15 cellular contexts compared by ENCODE assay signal in genomic region chr6:128738112-128738511, GRCh38.
DNase-seq lines count a peak whose midpoint lies in the region; ATAC-seq and TF ChIP-seq lines count a peak whose summit lies in the region.
"Had no signal": no experiment of that assay in that cellular context is flagged by ENCODE, and none has a peak within 500 bp of the region (broad histone marks: within the 10 kb centered on the region; RNA-seq: fewer than 3 reads in every experiment).

No MANE protein-coding gene starts in this region.

- H3K4me1 ChIP-seq in transverse colon: peaks cover 0 to 5% (median 0%) of the 10 kb centered on the region in 4 donors
- H3K4me1 ChIP-seq: pancreas, thyroid gland had no signal

- no peak for DNase-seq in activated CD8-positive, alpha-beta T cell treated with anti-CD3 and anti-CD28 coated beads for 36 hours
- no peak for DNase-seq in activated CD8-positive, alpha-beta T cell treated with anti-CD3 and anti-CD28 coated beads, Interleukin-2, amount 10 ng/mL, durations not matched to agents 7 days and 5 days
- DNase-seq in transverse colon (peak; percentile 16), glutamatergic neuron (no peak), ACHN (no peak), GM13977 (ENCODE audit: low spot score) (no peak)
- DNase-seq: MV-4-11; NCI-H226; pancreas; stimulated activated CD4-positive, alpha-beta T cell treated with anti-CD3 and anti-CD28 coated beads, Interleukin-12 subunit alpha, Interleukin-12 subunit beta, amount 100 ng/mL, for 4 hours; thyroid gland had no signal

- TF ChIP-seq EP300 in transverse colon (IDR thresholded peaks at IDR 0.05; ENCODE audit: low read depth): no peak

- H3K9me3 ChIP-seq in transverse colon: no peaks in the 10 kb centered on the region
- H3K9me3 ChIP-seq: pancreas, thyroid gland had no signal

- TF ChIP-seq CTCF in activated CD8-positive, alpha-beta T cell treated with anti-CD3 and anti-CD28 coated beads for 36 hours (IDR thresholded peaks at IDR 0.05): no peak
- TF ChIP-seq CTCF in transverse colon (IDR thresholded peaks at IDR 0.05): no peak
- TF ChIP-seq CTCF in glutamatergic neuron (IDR thresholded peaks at IDR 0.05; ENCODE audit: partially characterized antibody, unreplicated experiment): no peak
- no peak for TF ChIP-seq CTCF in GM13977 (IDR thresholded peaks at IDR 0.05; ENCODE audit: extremely low read depth, insufficient read depth, missing control alignments)

- no peak overlapping the region for H3K4me3 ChIP-seq in transverse colon
- H3K4me3 ChIP-seq: pancreas, thyroid gland had no signal

- no peak for TF ChIP-seq POLR2A in transverse colon (IDR thresholded peaks at IDR 0.05)

- no peaks in the 10 kb centered on the region for H3K9me3 Mint-ChIP-seq in activated CD8-positive, alpha-beta T cell treated with anti-CD3 and anti-CD28 coated beads for 36 hours
- H3K9me3 Mint-ChIP-seq in activated CD8-positive, alpha-beta T cell treated with anti-CD3 and anti-CD28 coated beads, Interleukin-2, amount 10 ng/mL, durations not matched to agents 7 days and 5 days (ENCODE audit: insufficient read depth): no peaks in the 10 kb centered on the region
- H3K9me3 Mint-ChIP-seq in glutamatergic neuron (ENCODE audit: unreplicated experiment): no peaks in the 10 kb centered on the region
- H3K9me3 Mint-ChIP-seq: dendritic cell treated with granulocyte-macrophage colony-stimulating factor and Interleukin-4, amounts not matched to agents 40 ng/mL and 50 ng/mL, for 4 days had no signal

- in situ Hi-C loops in transverse colon (cut with MboI; ENCODE audit: low pct_ligation_motif_present in 1 of 4, low pct_unique_long_range_greater_than_20kb in 1 of 4, low sequenced_read_pairs in 3 of 4): loop anchor here in 3 of 4 donors (10.0 to 25.0 kb wide), 4 partner anchors 499 to 1003 kb away; no protein-coding TSS in a partner anchor
- in situ Hi-C loops in ACHN (cut with HindIII; ENCODE audit: low pct_ligation_motif_present, low pct_unique_long_range_greater_than_20kb, low sequenced_read_pairs): no loop called here
- in situ Hi-C loops in GM13977 (cut with MboI; ENCODE audit: low pct_unique_long_range_greater_than_20kb, low sequenced_read_pairs, unreplicated experiment): loop anchor here (25.0 kb wide), 1 partner anchor 499 kb away; no protein-coding TSS in a partner anchor

- ATAC-seq in activated CD8-positive, alpha-beta T cell treated with anti-CD3 and anti-CD28 coated beads for 36 hours: peak; percentile 68
- ATAC-seq in activated CD8-positive, alpha-beta T cell treated with anti-CD3 and anti-CD28 coated beads, Interleukin-2, amount 10 ng/mL, durations not matched to agents 7 days and 5 days: no peak
- peak; percentile 70 for ATAC-seq in HG02588 (IDR thresholded peaks at IDR 0.05; ENCODE audit: unreplicated experiment)
- peak; percentile 76 for ATAC-seq in HG03521 (IDR thresholded peaks at IDR 0.05; ENCODE audit: unreplicated experiment)
- ATAC-seq: pancreas had no signal

- H3K27me3 ChIP-seq in transverse colon: no peaks in the 10 kb centered on the region
- H3K27me3 ChIP-seq: pancreas, thyroid gland had no signal

- intact Hi-C loops in activated CD8-positive, alpha-beta T cell treated with anti-CD3 and anti-CD28 coated beads for 36 hours (cut with micrococcal nuclease): no loop called here
- intact Hi-C loops in transverse colon (cut with DNase I; ENCODE audit: low total_unique reads): no loop called here

- no peak overlapping the region for H3K4me3 Mint-ChIP-seq in activated CD8-positive, alpha-beta T cell treated with anti-CD3 and anti-CD28 coated beads for 36 hours
- no peak overlapping the region for H3K4me3 Mint-ChIP-seq in activated CD8-positive, alpha-beta T cell treated with anti-CD3 and anti-CD28 coated beads, Interleukin-2, amount 10 ng/mL, durations not matched to agents 7 days and 5 days
- H3K4me3 Mint-ChIP-seq in glutamatergic neuron (ENCODE audit: unreplicated experiment): no peak overlapping the region
- H3K4me3 Mint-ChIP-seq: dendritic cell treated with granulocyte-macrophage colony-stimulating factor and Interleukin-4, amounts not matched to agents 40 ng/mL and 50 ng/mL, for 4 days; mesothelial cell of epicardium had no signal

- no peaks in the 10 kb centered on the region for H3K36me3 ChIP-seq in transverse colon
- H3K36me3 ChIP-seq: pancreas, thyroid gland had no signal

- peaks cover 10% of the 10 kb centered on the region for H3K4me1 Mint-ChIP-seq in activated CD8-positive, alpha-beta T cell treated with anti-CD3 and anti-CD28 coated beads for 36 hours (ENCODE audit: low read depth)
- no peaks in the 10 kb centered on the region for H3K4me1 Mint-ChIP-seq in activated CD8-positive, alpha-beta T cell treated with anti-CD3 and anti-CD28 coated beads, Interleukin-2, amount 10 ng/mL, durations not matched to agents 7 days and 5 days (ENCODE audit: low read depth)
- no peaks in the 10 kb centered on the region for H3K4me1 Mint-ChIP-seq in glutamatergic neuron (ENCODE audit: low read depth, unreplicated experiment)
- H3K4me1 Mint-ChIP-seq: mesothelial cell of epicardium had no signal

- POLR2A ChIA-PET in activated CD8-positive, alpha-beta T cell treated with anti-CD3 and anti-CD28 coated beads for 36 hours (lab: Charles Lee): no interaction called here
- POLR2A ChIA-PET in activated CD8-positive, alpha-beta T cell treated with anti-CD3 and anti-CD28 coated beads, Interleukin-2, amount 10 ng/mL, durations not matched to agents 7 days and 5 days (lab: Charles Lee): no interaction called here

- CTCF ChIA-PET in activated CD8-positive, alpha-beta T cell treated with anti-CD3 and anti-CD28 coated beads for 36 hours (lab: Charles Lee): interaction anchor here (0.7 to 1.4 kb wide), 2 partner anchors 12 to 13 kb away, joined by 3 read pairs; no protein-coding TSS in a partner anchor
- CTCF ChIA-PET in activated CD8-positive, alpha-beta T cell treated with anti-CD3 and anti-CD28 coated beads, Interleukin-2, amount 10 ng/mL, durations not matched to agents 7 days and 5 days (lab: Charles Lee): no interaction called here

- no peaks in the 10 kb centered on the region for H3K36me3 Mint-ChIP-seq in activated CD8-positive, alpha-beta T cell treated with anti-CD3 and anti-CD28 coated beads for 36 hours (ENCODE audit: low read depth)
- H3K36me3 Mint-ChIP-seq in activated CD8-positive, alpha-beta T cell treated with anti-CD3 and anti-CD28 coated beads, Interleukin-2, amount 10 ng/mL, durations not matched to agents 7 days and 5 days (ENCODE audit: low read depth): no peaks in the 10 kb centered on the region
- H3K36me3 Mint-ChIP-seq in glutamatergic neuron (ENCODE audit: unreplicated experiment): no peaks in the 10 kb centered on the region
- H3K36me3 Mint-ChIP-seq: mesothelial cell of epicardium had no signal

- no peak overlapping the region for H3K27ac Mint-ChIP-seq in activated CD8-positive, alpha-beta T cell treated with anti-CD3 and anti-CD28 coated beads for 36 hours
- no peak overlapping the region for H3K27ac Mint-ChIP-seq in activated CD8-positive, alpha-beta T cell treated with anti-CD3 and anti-CD28 coated beads, Interleukin-2, amount 10 ng/mL, durations not matched to agents 7 days and 5 days
- no peak overlapping the region for H3K27ac Mint-ChIP-seq in glutamatergic neuron (ENCODE audit: unreplicated experiment)
- H3K27ac Mint-ChIP-seq: dendritic cell treated with granulocyte-macrophage colony-stimulating factor and Interleukin-4, amounts not matched to agents 40 ng/mL and 50 ng/mL, for 4 days; mesothelial cell of epicardium had no signal

- H3K27me3 Mint-ChIP-seq in activated CD8-positive, alpha-beta T cell treated with anti-CD3 and anti-CD28 coated beads for 36 hours: peaks cover 8% of the 10 kb centered on the region
- peaks cover 6% of the 10 kb centered on the region for H3K27me3 Mint-ChIP-seq in activated CD8-positive, alpha-beta T cell treated with anti-CD3 and anti-CD28 coated beads, Interleukin-2, amount 10 ng/mL, durations not matched to agents 7 days and 5 days (ENCODE audit: low read depth)
- no peaks in the 10 kb centered on the region for H3K27me3 Mint-ChIP-seq in glutamatergic neuron (ENCODE audit: unreplicated experiment)
- H3K27me3 Mint-ChIP-seq: dendritic cell treated with granulocyte-macrophage colony-stimulating factor and Interleukin-4, amounts not matched to agents 40 ng/mL and 50 ng/mL, for 4 days had no signal

- peak overlapping the region in 2 of 4 donors; percentile 23 to 59 for H3K27ac ChIP-seq in transverse colon
- H3K27ac ChIP-seq: pancreas, thyroid gland had no signal

- WGBS in transverse colon (ENCODE audit: low coverage in 1 of 2), 2 donors: 47 to 52% methylated on average over 3 of the region's 3 CpGs
